In genomic region chr2:237904806-237905599, GRCh38 we compare ENCODE assay signal across 8 cellular contexts. TPM values are rescaled to one million over a fixed set of nuclear protein-coding genes. Genes with fewer than 3 reads are reported as not detected.
DNase-seq lines count a peak whose midpoint lies in the region; ATAC-seq and TF ChIP-seq lines count a peak whose summit lies in the region.

No MANE protein-coding gene starts in this region.

- H3K27me3 ChIP-seq in thyroid gland = no peaks in the 10 kb centered on the region

- peaks cover 7 to 14% of the 10 kb centered on the region in 2 donors for H3K36me3 Mint-ChIP-seq in activated naive CD4-positive, alpha-beta T cell treated with anti-CD3 and anti-CD28 coated beads, Interleukin-2, amount 50 U/mL, for 72 hours

- no peaks in the 10 kb centered on the region for H3K36me3 ChIP-seq in thyroid gland

- H3K4me1 ChIP-seq in thyroid gland = peaks cover 6 to 12% of the 10 kb centered on the region in 2 donors

- peak; percentile 35 to 48 for ATAC-seq in activated naive CD4-positive, alpha-beta T cell treated with anti-CD3 and anti-CD28 coated beads, Interleukin-2, amount 50 U/mL, for 72 hours
- ATAC-seq in HG02852 (IDR thresholded peaks at IDR 0.05; ENCODE audit: unreplicated experiment) (no peak), GM21528 (IDR thresholded peaks at IDR 0.05; ENCODE audit: low FRiP score, unreplicated experiment) (no peak), GM21576 (IDR thresholded peaks at IDR 0.05; ENCODE audit: unreplicated experiment) (no peak)

- intact Hi-C loops in thyroid gland (cut with DNase I) = no loop called here

- H3K27ac Mint-ChIP-seq in activated naive CD4-positive, alpha-beta T cell treated with anti-CD3 and anti-CD28 coated beads, Interleukin-2, amount 50 U/mL, for 72 hours = peak overlapping the region in 1 of 2 donors; percentile 78

- no peak overlapping the region for H3K4me3 ChIP-seq in thyroid gland (replicated peaks in 1 of 3)

- WGBS in thyroid gland, 2 donors = 56 to 62% methylated on average over 13 to 15 of the region's 16 CpGs

- peak; percentile 20 for DNase-seq in activated naive CD4-positive, alpha-beta T cell treated with Interleukin-2 at 50 U/mL for 16 hours
- DNase-seq in activated naive CD4-positive, alpha-beta T cell (lab: John Stamatoyannopoulos, UW) = no peak
- DNase-seq in activated naive CD4-positive, alpha-beta T cell treated with anti-CD3 and anti-CD28 coated beads, Interleukin-2, amount 50 U/mL, for 72 hours (ENCODE audit: low spot score in 2 of 2) = peak in 1 of 2 donors; percentile 68
- DNase-seq in kidney glomerular epithelial cell (lab: John Stamatoyannopoulos, UW) = peak; percentile 4
- peak in 1 of 2 donors; percentile 11 for DNase-seq in thyroid gland

- peaks cover 6 to 9% of the 10 kb centered on the region in 2 donors for H3K9me3 Mint-ChIP-seq in activated naive CD4-positive, alpha-beta T cell treated with anti-CD3 and anti-CD28 coated beads, Interleukin-2, amount 50 U/mL, for 72 hours

- TF ChIP-seq CTCF in thyroid gland (IDR thresholded peaks at IDR 0.05) = no peak

- no peak for TF ChIP-seq POLR2A in thyroid gland (IDR thresholded peaks at IDR 0.05)

- H3K9me3 ChIP-seq in thyroid gland = no peaks in the 10 kb centered on the region

- H3K27ac ChIP-seq in thyroid gland = peak overlapping the region in 2 of 3 donors; percentile 18 to 56

RNA-seq across cellular contexts. Expression of gene RAMP1, which starts 45.6 kb away (rescaled TPM):
- under 1 TPM in 1 of 2 donors, not detected in 1; 0.47 TPM for total RNA-seq in activated naive CD4-positive, alpha-beta T cell treated with anti-CD3 and anti-CD28 coated beads, Interleukin-2, amount 50 U/mL, for 72 hours
- total RNA-seq in thyroid gland = 1 to 10 TPM in 3 of 4 donors, under 1 TPM in 1; 0.78 to 4.2 (median 3.0) TPM

Comparison
In these comparisons a context has a peak if more than half of its experiments do, and no peak if none do; other contexts are left out.
1. DNase-seq: peak in activated naive CD4-positive, alpha-beta T cell treated with Interleukin-2 at 50 U/mL for 16 hours (single experiment) and kidney glomerular epithelial cell (single experiment); none in activated naive CD4-positive, alpha-beta T cell (0 of 4).
2. ATAC-seq: peak in activated naive CD4-positive, alpha-beta T cell treated with anti-CD3 and anti-CD28 coated beads, Interleukin-2, amount 50 U/mL, for 72 hours (2 of 2); none in HG02852 (single experiment), GM21528 (single experiment) and GM21576 (single experiment).